In the genomic region with DNA sequence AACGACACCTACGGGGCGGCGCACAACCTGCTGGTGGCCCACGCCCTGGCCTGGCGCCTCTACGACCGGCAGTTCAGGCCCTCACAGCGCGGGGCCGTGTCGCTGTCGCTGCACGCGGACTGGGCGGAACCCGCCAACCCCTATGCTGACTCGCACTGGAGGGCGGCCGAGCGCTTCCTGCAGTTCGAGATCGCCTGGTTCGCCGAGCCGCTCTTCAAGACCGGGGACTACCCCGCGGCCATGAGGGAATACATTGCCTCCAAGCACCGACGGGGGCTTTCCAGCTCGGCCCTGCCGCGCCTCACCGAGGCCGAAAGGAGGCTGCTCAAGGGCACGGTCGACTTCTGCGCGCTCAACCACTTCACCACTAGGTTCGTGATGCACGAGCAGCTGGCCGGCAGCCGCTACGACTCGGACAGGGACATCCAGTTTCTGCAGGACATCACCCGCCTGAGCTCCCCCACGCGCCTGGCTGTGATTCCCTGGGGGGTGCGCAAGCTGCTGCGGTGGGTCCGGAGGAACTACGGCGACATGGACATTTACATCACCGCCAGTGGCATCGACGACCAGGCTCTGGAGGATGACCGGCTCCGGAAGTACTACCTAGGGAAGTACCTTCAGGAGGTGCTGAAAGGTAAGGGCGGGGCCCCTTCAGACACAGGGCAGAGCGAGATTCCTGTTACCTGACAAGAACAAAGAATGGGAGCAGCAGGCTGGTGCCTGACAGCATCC, we compare ENCODE assay signal across 8 cellular contexts. TPM values are rescaled to one million over a fixed set of nuclear protein-coding genes. Genes with fewer than 3 reads are reported as not detected.
DNase-seq lines count a peak whose midpoint lies in the region; ATAC-seq, FAIRE-seq and TF ChIP-seq lines count a peak whose summit lies in the region.

No MANE protein-coding gene starts in this region.

- CTCF ChIA-PET in activated CD8-positive, alpha-beta T cell treated with anti-CD3 and anti-CD28 coated beads for 36 hours (lab: Charles Lee): interaction anchor here (0.7 to 1.4 kb wide), 3 partner anchors 22 to 102 kb away, joined by 3 to 5 read pairs (median 3); partner anchors contain the start of gene RFC1
- CTCF ChIA-PET in naive thymus-derived CD4-positive, alpha-beta T cell (lab: Charles Lee): interaction anchor here (0.6 to 0.7 kb wide), 2 partner anchors 13 to 574 kb away, joined by 3 read pairs; no protein-coding TSS in a partner anchor

- no peaks in the 10 kb centered on the region for H3K9me3 ChIP-seq in naive thymus-derived CD4-positive, alpha-beta T cell (ENCODE audit: control insufficient read depth in 2 of 3, low read length in 3 of 3)

- peaks cover 29% of the 10 kb centered on the region for H3K4me1 Mint-ChIP-seq in activated CD8-positive, alpha-beta T cell treated with anti-CD3 and anti-CD28 coated beads for 36 hours (ENCODE audit: low read depth)
- peaks cover 0 to 11% (median 6%) of the 10 kb centered on the region in 7 donors for H3K4me1 Mint-ChIP-seq in naive thymus-derived CD4-positive, alpha-beta T cell

- H3K27me3 Mint-ChIP-seq in activated CD8-positive, alpha-beta T cell treated with anti-CD3 and anti-CD28 coated beads for 36 hours: no peaks in the 10 kb centered on the region
- H3K27me3 Mint-ChIP-seq in naive thymus-derived CD4-positive, alpha-beta T cell: no peaks in the 10 kb centered on the region

- POLR2A ChIA-PET in activated CD8-positive, alpha-beta T cell treated with anti-CD3 and anti-CD28 coated beads for 36 hours (lab: Charles Lee): interaction anchor here (1.4 to 4.5 kb wide), 4 partner anchors 11 to 94 kb away, joined by 4 to 46 read pairs (median 4); partner anchors contain the start of genes LIAS and RPL9
- POLR2A ChIA-PET in naive thymus-derived CD4-positive, alpha-beta T cell (lab: Charles Lee): interaction anchor here (0.7 to 1.8 kb wide), 4 partner anchors 10 to 191 kb away, joined by 3 to 8 read pairs (median 4); partner anchors contain the start of genes LIAS, RPL9, SMIM14 and UGDH

- H3K4me1 ChIP-seq in naive thymus-derived CD4-positive, alpha-beta T cell (ENCODE audit: control insufficient read depth in 2 of 2, insufficient read depth in 2 of 2, low read length in 2 of 2): peaks cover 0 to 3% of the 10 kb centered on the region in 2 donors

- H3K36me3 ChIP-seq in naive thymus-derived CD4-positive, alpha-beta T cell (ENCODE audit: control insufficient read depth in 2 of 3, insufficient read depth in 3 of 3, low read length in 3 of 3): peaks cover 0 to 9% (median 3%) of the 10 kb centered on the region in 3 experiments

- ATAC-seq in HG03097 (IDR thresholded peaks at IDR 0.05; ENCODE audit: low FRiP score, unreplicated experiment): peak; percentile 74
- peak; percentile 88 for ATAC-seq in activated CD8-positive, alpha-beta T cell treated with anti-CD3 and anti-CD28 coated beads for 36 hours
- ATAC-seq in esophagus mucosa: peak; percentile 95
- ATAC-seq in naive thymus-derived CD4-positive, alpha-beta T cell: peak; percentile 90

- peak; percentile 79 for DNase-seq in activated effector memory CD4-positive, alpha-beta T cell treated with anti-CD3 and anti-CD28 coated beads, Interleukin-2, amount 50 U/mL, for 16 hours
- DNase-seq in activated effector memory CD4-positive, alpha-beta T cell treated with Interleukin-2 at 50 U/mL for 16 hours: no peak
- DNase-seq in activated CD8-positive, alpha-beta T cell treated with anti-CD3 and anti-CD28 coated beads for 36 hours: peak; percentile 75
- DNase-seq in naive thymus-derived CD4-positive, alpha-beta T cell: peak in 6 of 9 donors; percentile 25 to 51 (median 40)
- DNase-seq in ureter (ENCODE audit: low spot score) (peak; percentile 63), H54 (ENCODE audit: insufficient read length, low spot score) (no peak)

- no peak for FAIRE-seq in H54 (lab: Jason Lieb, UNC)

- H3K27ac Mint-ChIP-seq in activated CD8-positive, alpha-beta T cell treated with anti-CD3 and anti-CD28 coated beads for 36 hours: peak overlapping the region; percentile 11
- peak overlapping the region in 3 of 9 donors; percentile 6 to 65 (median 38) for H3K27ac Mint-ChIP-seq in naive thymus-derived CD4-positive, alpha-beta T cell

- H3K9me3 Mint-ChIP-seq in activated CD8-positive, alpha-beta T cell treated with anti-CD3 and anti-CD28 coated beads for 36 hours: no peaks in the 10 kb centered on the region
- H3K9me3 Mint-ChIP-seq in naive thymus-derived CD4-positive, alpha-beta T cell: no peaks in the 10 kb centered on the region

- no peak for TF ChIP-seq CTCF in activated CD8-positive, alpha-beta T cell treated with anti-CD3 and anti-CD28 coated beads for 36 hours (IDR thresholded peaks at IDR 0.05)

- no peak overlapping the region for H3K27ac ChIP-seq in naive thymus-derived CD4-positive, alpha-beta T cell (ENCODE audit: low read depth, low read length)

- peaks cover 23% of the 10 kb centered on the region for H3K36me3 Mint-ChIP-seq in activated CD8-positive, alpha-beta T cell treated with anti-CD3 and anti-CD28 coated beads for 36 hours (ENCODE audit: low read depth)
- peaks cover 0 to 11% (median 2%) of the 10 kb centered on the region in 5 donors for H3K36me3 Mint-ChIP-seq in naive thymus-derived CD4-positive, alpha-beta T cell

- peak overlapping the region; percentile 49 for H3K4me3 Mint-ChIP-seq in activated CD8-positive, alpha-beta T cell treated with anti-CD3 and anti-CD28 coated beads for 36 hours
- H3K4me3 Mint-ChIP-seq in naive thymus-derived CD4-positive, alpha-beta T cell: peak overlapping the region; percentile 48 to 81 (median 70)

- no peaks in the 10 kb centered on the region for H3K27me3 ChIP-seq in naive thymus-derived CD4-positive, alpha-beta T cell (ENCODE audit: control insufficient read depth in 2 of 2, insufficient read depth in 2 of 2, low read length in 2 of 2)

- H3K4me3 ChIP-seq in naive thymus-derived CD4-positive, alpha-beta T cell (ENCODE audit: low read length): peak overlapping the region; percentile 26

- TF ChIP-seq POLR2A in H54 (IDR thresholded peaks at IDR 0.05; ENCODE audit: low read depth, low read length): no peak

- intact Hi-C loops in activated CD8-positive, alpha-beta T cell treated with anti-CD3 and anti-CD28 coated beads for 36 hours (cut with micrococcal nuclease): loop anchor here (5.0 to 10.0 kb wide), 2 partner anchors 95 to 402 kb away; no protein-coding TSS in a partner anchor
- intact Hi-C loops in naive thymus-derived CD4-positive, alpha-beta T cell (cut with micrococcal nuclease): no loop called here

RNA-seq across cellular contexts. Expression of gene RPL9, which starts 11.7 kb away (rescaled TPM):
- 1,000 to 10,000 TPM; 2,605 to 2,684 TPM for total RNA-seq in activated CD8-positive, alpha-beta T cell treated with anti-CD3 and anti-CD28 coated beads for 36 hours
- total RNA-seq in esophagus mucosa: 1,488 TPM
- total RNA-seq in naive thymus-derived CD4-positive, alpha-beta T cell: 1,000 to 10,000 TPM; 1,414 to 3,398 (median 2,567) TPM
- 1,000 to 10,000 TPM; 3,310 to 3,365 TPM for polyA plus RNA-seq in naive thymus-derived CD4-positive, alpha-beta T cell
- 1,753 TPM for total RNA-seq in ureter

RNA-seq across cellular contexts. Expression of gene LIAS, which starts 11.8 kb away (rescaled TPM):
- 10 to 100 TPM; 35.8 to 42.5 TPM for total RNA-seq in activated CD8-positive, alpha-beta T cell treated with anti-CD3 and anti-CD28 coated beads for 36 hours
- 13.7 TPM for total RNA-seq in esophagus mucosa
- total RNA-seq in naive thymus-derived CD4-positive, alpha-beta T cell: 10 to 100 TPM; 14.5 to 27.8 (median 16.4) TPM
- 10 to 100 TPM; 12.5 to 16.4 TPM for polyA plus RNA-seq in naive thymus-derived CD4-positive, alpha-beta T cell
- 25.0 TPM for total RNA-seq in ureter

RNA-seq across cellular contexts. Expression of gene KLB, which starts 40.3 kb away (rescaled TPM):
- not detected for total RNA-seq in activated CD8-positive, alpha-beta T cell treated with anti-CD3 and anti-CD28 coated beads for 36 hours
- 0.32 TPM for total RNA-seq in esophagus mucosa
- total RNA-seq in naive thymus-derived CD4-positive, alpha-beta T cell: not detected
- polyA plus RNA-seq in naive thymus-derived CD4-positive, alpha-beta T cell: under 1 TPM in 1 of 2 donors, not detected in 1; 0.07 TPM
- total RNA-seq in ureter: 0.08 TPM

Comparison
In these comparisons a context has a peak if more than half of its experiments do, and no peak if none do; other contexts are left out.
1. DNase-seq: peak in activated effector memory CD4-positive, alpha-beta T cell treated with anti-CD3 and anti-CD28 coated beads, Interleukin-2, amount 50 U/mL, for 16 hours (single experiment), activated CD8-positive, alpha-beta T cell treated with anti-CD3 and anti-CD28 coated beads for 36 hours (single experiment), naive thymus-derived CD4-positive, alpha-beta T cell (6 of 9) and ureter (single experiment); none in activated effector memory CD4-positive, alpha-beta T cell treated with Interleukin-2 at 50 U/mL for 16 hours (single experiment) and H54 (single experiment).
2. Peak in every context shown above with its lines, with median percentiles within 50 percentile points of each other: ATAC-seq.